8 cellular contexts compared by ENCODE assay signal in the genomic region with DNA sequence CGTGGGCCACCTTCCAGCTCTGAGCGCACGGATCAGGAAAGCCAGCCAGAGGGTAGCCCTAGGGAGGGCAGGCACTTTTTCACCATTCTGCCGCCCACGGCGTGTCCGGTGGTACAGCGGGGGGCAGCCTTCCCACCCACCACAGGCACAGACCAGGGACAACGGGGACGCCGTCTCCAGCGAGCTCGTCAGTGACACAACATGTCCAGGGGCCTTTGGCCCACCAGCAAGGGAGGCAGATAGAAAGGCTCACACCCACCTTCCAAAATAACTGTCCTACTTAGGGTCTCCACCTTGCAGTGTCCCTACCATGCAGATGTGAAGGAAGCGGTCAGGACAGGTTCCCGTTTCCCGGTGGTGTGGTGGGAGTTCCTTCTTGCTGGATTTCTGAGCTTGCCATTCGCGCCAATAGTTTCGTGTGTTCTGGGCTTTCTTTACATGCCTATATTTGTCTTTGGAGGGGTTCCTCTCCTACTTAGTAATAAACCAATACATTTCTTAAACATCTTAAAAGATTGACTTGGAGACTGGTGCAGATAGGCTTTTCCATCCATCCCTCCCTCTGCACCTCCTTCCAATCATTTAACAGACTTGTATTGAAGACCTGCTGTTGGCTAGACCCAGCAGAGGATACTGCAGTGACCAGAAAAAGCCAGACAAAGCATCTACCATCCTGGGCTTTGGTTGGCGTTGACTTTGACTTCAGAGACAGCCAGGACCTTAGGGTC. TPM values are rescaled to one million over a fixed set of nuclear protein-coding genes. Genes with fewer than 3 reads are reported as not detected.
A peak's percentile ranks its signal among the peaks of the same experiment; 100 is the strongest.
DNase-seq lines count a peak whose midpoint lies in the region; ATAC-seq and TF ChIP-seq lines count a peak whose summit lies in the region.

No MANE protein-coding gene starts in this region.

- H3K9ac ChIP-seq in smooth muscle cell (ENCODE audit: low read depth): peak overlapping the region; percentile 94

- H3K4me3 Mint-ChIP-seq in activated CD4-positive, alpha-beta memory T cell treated with anti-CD3 and anti-CD28 coated beads, Interleukin-2, amount 10 ng/mL, durations not matched to agents 7 days and 5 days: peak overlapping the region; percentile 88

- peaks cover 28% of the 10 kb centered on the region for H3K36me3 Mint-ChIP-seq in activated CD4-positive, alpha-beta memory T cell treated with anti-CD3 and anti-CD28 coated beads, Interleukin-2, amount 10 ng/mL, durations not matched to agents 7 days and 5 days (ENCODE audit: low read depth)

- H3K4me1 Mint-ChIP-seq in activated CD4-positive, alpha-beta memory T cell treated with anti-CD3 and anti-CD28 coated beads, Interleukin-2, amount 10 ng/mL, durations not matched to agents 7 days and 5 days: peaks cover 48% of the 10 kb centered on the region

- H3K9me3 Mint-ChIP-seq in activated CD4-positive, alpha-beta memory T cell treated with anti-CD3 and anti-CD28 coated beads, Interleukin-2, amount 10 ng/mL, durations not matched to agents 7 days and 5 days: no peaks in the 10 kb centered on the region

- H3K27me3 ChIP-seq in left ventricle myocardium inferior (ENCODE audit: low read depth): peaks cover 40% of the 10 kb centered on the region
- no peaks in the 10 kb centered on the region for H3K27me3 ChIP-seq in smooth muscle cell (ENCODE audit: low read depth)

- H3K4me3 ChIP-seq in left ventricle myocardium inferior (peak overlapping the region; percentile 92), smooth muscle cell (peak overlapping the region; percentile 91)

- 11% methylated on average over 20 of the region's 20 CpGs for WGBS in smooth muscle cell (ENCODE audit: low lambda C conversion rate)

- intact Hi-C loops in left ventricle myocardium inferior (cut with micrococcal nuclease): no loop called here

- no peaks in the 10 kb centered on the region for H3F3A ChIP-seq in smooth muscle cell (ENCODE audit: low read depth)

- peak overlapping the region; percentile 50 for H2AFZ ChIP-seq in smooth muscle cell (ENCODE audit: low read depth)

- peaks cover 19% of the 10 kb centered on the region for H4K20me1 ChIP-seq in smooth muscle cell (ENCODE audit: low read depth)

- H3K79me2 ChIP-seq in smooth muscle cell (ENCODE audit: low read depth): peaks cover 54% of the 10 kb centered on the region

- peaks cover 16% of the 10 kb centered on the region for H3K9me3 ChIP-seq in left ventricle myocardium inferior (replicated peaks)
- H3K9me3 ChIP-seq in smooth muscle cell (replicated peaks; ENCODE audit: low read depth): no peaks in the 10 kb centered on the region

- H3K27ac ChIP-seq in left ventricle myocardium inferior (replicated peaks) (peak overlapping the region; percentile 92), smooth muscle cell (ENCODE audit: low read depth) (peak overlapping the region; percentile 94)

- H3K27me3 Mint-ChIP-seq in activated CD4-positive, alpha-beta memory T cell treated with anti-CD3 and anti-CD28 coated beads, Interleukin-2, amount 10 ng/mL, durations not matched to agents 7 days and 5 days: no peaks in the 10 kb centered on the region

- H3K4me2 ChIP-seq in smooth muscle cell: peak overlapping the region; percentile 99

- DNase-seq in EL: peak; percentile 28
- no peak for DNase-seq in activated CD4-positive, alpha-beta memory T cell treated with anti-CD3 and anti-CD28 coated beads, Interleukin-2, amount 10 ng/mL, durations not matched to agents 7 days and 5 days
- no peak for DNase-seq in left ventricle myocardium inferior
- no peak for DNase-seq in smooth muscle cell (lab: John Stamatoyannopoulos, UW; ENCODE audit: unreplicated experiment)
- no peak for DNase-seq in stimulated activated CD4-positive, alpha-beta T cell treated with anti-CD3 and anti-CD28 coated beads, Interleukin-15, amount 100 ng/mL, for 24 hours
- no peak for DNase-seq in mesenteric fat pad (ENCODE audit: low spot score)

- H3K4me1 ChIP-seq in left ventricle myocardium inferior: peaks cover 38% of the 10 kb centered on the region
- peaks cover 17% of the 10 kb centered on the region for H3K4me1 ChIP-seq in smooth muscle cell (ENCODE audit: low read depth)

- H3K36me3 ChIP-seq in left ventricle myocardium inferior (peaks cover 9% of the 10 kb centered on the region), smooth muscle cell (ENCODE audit: low read depth) (no peaks in the 10 kb centered on the region)

- H3K27ac Mint-ChIP-seq in activated CD4-positive, alpha-beta memory T cell treated with anti-CD3 and anti-CD28 coated beads, Interleukin-2, amount 10 ng/mL, durations not matched to agents 7 days and 5 days: peak overlapping the region; percentile 84

- POLR2A ChIA-PET in activated CD4-positive, alpha-beta memory T cell treated with anti-CD3 and anti-CD28 coated beads, Interleukin-2, amount 10 ng/mL, durations not matched to agents 7 days and 5 days (lab: Charles Lee): interaction anchor here (1.0 to 1.4 kb wide), 5 partner anchors 12 to 139 kb away, joined by 3 to 7 read pairs (median 4); partner anchors contain the start of gene PER2

- CTCF ChIA-PET in activated CD4-positive, alpha-beta memory T cell treated with anti-CD3 and anti-CD28 coated beads, Interleukin-2, amount 10 ng/mL, durations not matched to agents 7 days and 5 days (lab: Charles Lee): interaction anchor here (0.6 to 1.9 kb wide), 5 partner anchors 13 to 60 kb away, joined by 3 to 6 read pairs (median 3); no protein-coding TSS in a partner anchor

- TF ChIP-seq CTCF in left ventricle myocardium inferior (IDR thresholded peaks at IDR 0.05; ENCODE audit: borderline replicate concordance) (no peak), smooth muscle cell (IDR thresholded peaks at IDR 0.05; ENCODE audit: borderline replicate concordance, insufficient read depth, poor library complexity, severe bottlenecking) (no peak)

- ATAC-seq in HG02938 (IDR thresholded peaks at IDR 0.05; ENCODE audit: unreplicated experiment) (peak; percentile 23), GM21737 (IDR thresholded peaks at IDR 0.05; ENCODE audit: unreplicated experiment) (no peak)

RNA-seq across cellular contexts. Expression of gene ASB1, which starts 0.9 kb away (rescaled TPM):
- 10 to 100 TPM; 27.9 to 31.3 TPM for total RNA-seq in activated CD4-positive, alpha-beta memory T cell treated with anti-CD3 and anti-CD28 coated beads, Interleukin-2, amount 10 ng/mL, durations not matched to agents 7 days and 5 days
- total RNA-seq in left ventricle myocardium inferior (52.6 TPM), smooth muscle cell (10.9 and 24.8 TPM in 2 replicates), mesenteric fat pad (31.0 TPM)
- 27.3 and 37.5 TPM in 2 replicates for polyA plus RNA-seq in smooth muscle cell
